Comparison of ENCODE assay signal across 1 cellular context in genomic region chr19:47210180-47210490, GRCh38.
TF ChIP-seq lines count a peak whose summit lies in the region.

No MANE protein-coding gene starts in this region.

TF ChIP-seq in K562, 482 proteins besides CTCF, POLR2A, EP300 and RAD21:
- TF ChIP-seq ZNF695 (CRISPR knock-in tag; IDR thresholded peaks at IDR 0.05) (no peak), PHTF2 (CRISPR knock-in tag; IDR thresholded peaks at IDR 0.05) (no peak), CREB3L1 (IDR thresholded peaks at IDR 0.05; ENCODE audit: borderline replicate concordance, low read depth) (no peak), BRF2 (IDR thresholded peaks at IDR 0.05; ENCODE audit: borderline replicate concordance, insufficient read depth, insufficient read length) (no peak), PREB (CRISPR knock-in tag; IDR thresholded peaks at IDR 0.05) (no peak), DIDO1 (tag; IDR thresholded peaks at IDR 0.05; ENCODE audit: low read depth) (no peak), ZNF41 (CRISPR knock-in tag; conservative IDR thresholded peaks at IDR 0.05) (no peak), L3MBTL2 (IDR thresholded peaks at IDR 0.05) (no peak), TCF3 (CRISPR knock-in tag; IDR thresholded peaks at IDR 0.05) (no peak), RNF2 (IDR thresholded peaks at IDR 0.05) (no peak), BCLAF1 (IDR thresholded peaks at IDR 0.05; ENCODE audit: borderline replicate concordance in 1 of 2, control insufficient read depth in 1 of 2, low read depth in 2 of 2, low read length in 1 of 2) (no peak), JUND (IDR thresholded peaks at IDR 0.05; ENCODE audit: borderline replicate concordance, low read depth, low read length) (no peak), JUND (tag; IDR thresholded peaks at IDR 0.05; ENCODE audit: borderline replicate concordance, low read depth, low read length) (no peak), MTA2 (IDR thresholded peaks at IDR 0.05; ENCODE audit: low read depth) (no peak), LEF1 (IDR thresholded peaks at IDR 0.05) (no peak)
